Comparison of ENCODE assay signal across 1 cellular context in genomic region chr18:54204883-54205282, GRCh38.
TF ChIP-seq lines count a peak whose summit lies in the region.

No MANE protein-coding gene starts in this region.

TF ChIP-seq in K562, 482 proteins besides CTCF, POLR2A, EP300 and RAD21 (continued from another document):
- no peak for TF ChIP-seq ATF3 (IDR thresholded peaks at IDR 0.05)
- TF ChIP-seq ATF3 (CRISPR knock-in tag; conservative IDR thresholded peaks at IDR 0.05), result no peak
- no peak for TF ChIP-seq TBP (optimal IDR thresholded peaks at IDR 0.05; ENCODE audit: low read depth, low read length)
- no peak for TF ChIP-seq SP2 (IDR thresholded peaks at IDR 0.05; ENCODE audit: extremely low read depth, low read depth, low read length, poor library complexity, severe bottlenecking)
- peak; percentile 54 for TF ChIP-seq MAFK (IDR thresholded peaks at IDR 0.05; ENCODE audit: low read length)
- no peak for TF ChIP-seq PRPF4 (IDR thresholded peaks at IDR 0.05; ENCODE audit: insufficient read depth, low read depth, low read length, poor library complexity, severe bottlenecking)
- TF ChIP-seq ADNP (tag; IDR thresholded peaks at IDR 0.05), result no peak
- TF ChIP-seq MECOM (CRISPR knock-in tag; IDR thresholded peaks at IDR 0.05), result no peak
- no peak for TF ChIP-seq RBM22 (IDR thresholded peaks at IDR 0.05; ENCODE audit: low read depth, low read length, poor library complexity, severe bottlenecking)
- no peak for TF ChIP-seq EHMT2 (IDR thresholded peaks at IDR 0.05)
- TF ChIP-seq C11orf30 (IDR thresholded peaks at IDR 0.05; ENCODE audit: low read depth), result 0 out of 2 replicates have a peak, but pooled peaks have one; percentile 28
- no peak for TF ChIP-seq ZC3H8 (IDR thresholded peaks at IDR 0.05)
- TF ChIP-seq TGIF2 (CRISPR knock-in tag; IDR thresholded peaks at IDR 0.05), result no peak
- no peak for TF ChIP-seq ZC3H4 (CRISPR knock-in tag; IDR thresholded peaks at IDR 0.05; ENCODE audit: borderline replicate concordance)
- TF ChIP-seq ZNF316 (IDR thresholded peaks at IDR 0.05), result peak; percentile 56
